In genomic region chr19:45677351-45678230, GRCh38 we compare ENCODE assay signal across 8 cellular contexts. TPM values are rescaled to one million over a fixed set of nuclear protein-coding genes. Genes with fewer than 3 reads are reported as not detected.
DNase-seq lines count a peak whose midpoint lies in the region; ATAC-seq and TF ChIP-seq lines count a peak whose summit lies in the region.

No MANE protein-coding gene starts in this region.

- no peaks in the 10 kb centered on the region for H3K9me2 ChIP-seq in HCT116 (ENCODE audit: insufficient read depth)
- no peaks in the 10 kb centered on the region for H3K9me2 ChIP-seq in OCI-LY7 (ENCODE audit: insufficient read depth, low read length)

- H3K36me3 ChIP-seq in BLaER1 treated with 17β-estradiol and CSF1 and Interleukin-3, amounts not matched to agents 10 nM and 100 nM: peaks cover 0 to 2% (median 0%) of the 10 kb centered on the region in 11 experiments; a peak in 2 of 22 replicates
- H3K36me3 ChIP-seq in HCT116 (ENCODE audit: control insufficient read depth in 1 of 2, insufficient read depth in 2 of 2, low read length in 2 of 2) (no peaks in the 10 kb centered on the region), OCI-LY7 (ENCODE audit: insufficient read depth, low read length) (no peaks in the 10 kb centered on the region), stomach (peaks cover 0 to 6% (median 2%) of the 10 kb centered on the region in 4 donors), gastroesophageal sphincter (no peaks in the 10 kb centered on the region)

- TF ChIP-seq CTCF in HCT116 (IDR thresholded peaks at IDR 0.05 in 2 of 3, conservative IDR thresholded peaks at IDR 0.05 in 1 of 3; ENCODE audit: borderline replicate concordance in 1 of 3, insufficient read depth in 1 of 3, low read depth in 2 of 3, low read length in 2 of 3) (no peak), OCI-LY7 (conservative IDR thresholded peaks at IDR 0.05; ENCODE audit: low read length) (peak; percentile 60; the same call in 1 of the 2 replicates), neural crest cell (conservative IDR thresholded peaks at IDR 0.05) (peak; percentile 44), stomach (IDR thresholded peaks at IDR 0.05) (no peak), gastroesophageal sphincter (IDR thresholded peaks at IDR 0.05) (no peak)

- no peak overlapping the region for H2AFZ ChIP-seq in HCT116 (ENCODE audit: low read depth, low read length, poor library complexity, severe bottlenecking)
- peak overlapping the region; percentile 7; the same call in 1 of the 2 replicates for H2AFZ ChIP-seq in OCI-LY7 (ENCODE audit: low read length)

- intact Hi-C loops in HCT116 (cut with micrococcal nuclease): no loop called here
- intact Hi-C loops in OCI-LY7 (cut with micrococcal nuclease; ENCODE audit: unreplicated experiment): no loop called here
- intact Hi-C loops in stomach (cut with DNase I; ENCODE audit: low total_unique reads): no loop called here

- H3K36me3 Mint-ChIP-seq in activated T-helper 17 cell treated with anti-CD3 and anti-CD28 coated beads, Interleukin-2, amount 50 U/mL, for 72 hours (ENCODE audit: low read depth): peaks cover 3% of the 10 kb centered on the region
- no peaks in the 10 kb centered on the region for H3K36me3 Mint-ChIP-seq in neural crest cell (ENCODE audit: low read depth)

- peak; percentile 86 for ATAC-seq in HCT116
- ATAC-seq in activated T-helper 17 cell treated with anti-CD3 and anti-CD28 coated beads, Interleukin-2, amount 50 U/mL, for 72 hours (replicated peaks): peak; percentile 72
- no peak for ATAC-seq in gastroesophageal sphincter

- TF ChIP-seq POLR2A in HCT116 (IDR thresholded peaks at IDR 0.05; ENCODE audit: borderline replicate concordance, extremely low read depth, insufficient read depth, insufficient read length) (no peak), stomach (IDR thresholded peaks at IDR 0.05) (no peak), gastroesophageal sphincter (IDR thresholded peaks at IDR 0.05) (no peak)

- no peak overlapping the region for H3K27ac ChIP-seq in BLaER1 treated with 17β-estradiol and CSF1 and Interleukin-3, amounts not matched to agents 10 nM and 100 nM
- H3K27ac ChIP-seq in HCT116 (ENCODE audit: low read depth, low read length): peak overlapping the region; percentile 45; the same call in 1 of the 2 replicates
- no peak overlapping the region for H3K27ac ChIP-seq in OCI-LY7 (ENCODE audit: low read depth, low read length, poor library complexity, severe bottlenecking)
- peak overlapping the region; percentile 20 to 80 (median 69) for H3K27ac ChIP-seq in stomach
- no peak overlapping the region for H3K27ac ChIP-seq in gastroesophageal sphincter

- BruUV-seq in HCT116 (replicated peaks; lab: Mats Ljungman, UMichigan) (TSS peak; percentile 44), OCI-LY7 (replicated peaks; lab: Mats Ljungman, UMichigan) (no TSS peak)

- peaks cover 0 to 25% (median 10%) of the 10 kb centered on the region in 11 experiments; a peak in 10 of 22 replicates for H4K20me1 ChIP-seq in BLaER1 treated with 17β-estradiol and CSF1 and Interleukin-3, amounts not matched to agents 10 nM and 100 nM
- H4K20me1 ChIP-seq in HCT116 (ENCODE audit: insufficient read depth): no peaks in the 10 kb centered on the region
- no peaks in the 10 kb centered on the region for H4K20me1 ChIP-seq in OCI-LY7 (ENCODE audit: insufficient read depth, low read length)

- no peak overlapping the region for H3K9ac ChIP-seq in BLaER1 treated with 17β-estradiol and CSF1 and Interleukin-3, amounts not matched to agents 10 nM and 100 nM
- H3K9ac ChIP-seq in HCT116 (ENCODE audit: low read length): peak overlapping the region; percentile 83

- no peak for TF ChIP-seq RAD21 in HCT116 (IDR thresholded peaks at IDR 0.05; ENCODE audit: low read depth)

- peak; percentile 99 for DNase-seq in HCT116 (ENCODE audit: low read depth, low spot score)
- DNase-seq in OCI-LY7 (ENCODE audit: low spot score): peak; percentile 92
- peak; percentile 37 for DNase-seq in fibroblast of peridontal ligament (ENCODE audit: extremely low read depth)
- peak; percentile 53 for DNase-seq in neural crest cell (ENCODE audit: low read depth, low spot score)
- DNase-seq in stomach: peak; percentile 97

- peak overlapping the region; percentile 51 for H3K27ac Mint-ChIP-seq in activated T-helper 17 cell treated with anti-CD3 and anti-CD28 coated beads, Interleukin-2, amount 50 U/mL, for 72 hours
- no peak overlapping the region for H3K27ac Mint-ChIP-seq in neural crest cell (ENCODE audit: unreplicated experiment)

- H3K79me2 ChIP-seq in HCT116 (ENCODE audit: insufficient read depth, low read length): no peaks in the 10 kb centered on the region
- no peaks in the 10 kb centered on the region for H3K79me2 ChIP-seq in OCI-LY7 (ENCODE audit: insufficient read depth, low read depth, low read length)

- H3K4me3 ChIP-seq in BLaER1 treated with 17β-estradiol and CSF1 and Interleukin-3, amounts not matched to agents 10 nM and 100 nM: no peak overlapping the region
- H3K4me3 ChIP-seq in HCT116 (replicated peaks in 1 of 2; ENCODE audit: low read depth in 1 of 2, low read length in 2 of 2): peak overlapping the region; percentile 68 to 75
- H3K4me3 ChIP-seq in OCI-LY7 (ENCODE audit: low read depth, low read length, poor library complexity, severe bottlenecking): peak overlapping the region; percentile 64
- H3K4me3 ChIP-seq in stomach: peak overlapping the region; percentile 46 to 52 (median 47)
- H3K4me3 ChIP-seq in gastroesophageal sphincter: peak overlapping the region in 1 of 2 donors; percentile 32

- H3K4me1 ChIP-seq in BLaER1 treated with 17β-estradiol and CSF1 and Interleukin-3, amounts not matched to agents 10 nM and 100 nM: peaks cover 12 to 28% (median 18%) of the 10 kb centered on the region in 10 experiments
- H3K4me1 ChIP-seq in HCT116 (ENCODE audit: control insufficient read depth in 1 of 2, insufficient read depth in 2 of 2, low read length in 2 of 2) (peaks cover 17 to 37% of the 10 kb centered on the region in 2 experiments), OCI-LY7 (ENCODE audit: insufficient read depth, low read length, poor library complexity, severe bottlenecking) (peaks cover 26% of the 10 kb centered on the region), stomach (peaks cover 29 to 38% (median 32%) of the 10 kb centered on the region in 4 donors), gastroesophageal sphincter (peaks cover 0 to 34% (median 8%) of the 10 kb centered on the region in 3 donors)

- H3K9me3 Mint-ChIP-seq in activated T-helper 17 cell treated with anti-CD3 and anti-CD28 coated beads, Interleukin-2, amount 50 U/mL, for 72 hours: no peaks in the 10 kb centered on the region
- H3K9me3 Mint-ChIP-seq in neural crest cell: no peaks in the 10 kb centered on the region

- POLR2A ChIA-PET in HCT116 (lab: Charles Lee): interaction anchor here (0.6 to 2.4 kb wide), 10 partner anchors 8 to 210 kb away, joined by 3 to 19 read pairs (median 4); partner anchors contain the start of genes FOSB, GIPR, QPCTL and SNRPD2
- POLR2A ChIA-PET in OCI-LY7 (lab: Charles Lee): interaction anchor here (0.7 to 2.0 kb wide), 4 partner anchors 14 to 37 kb away, joined by 3 to 9 read pairs (median 4); partner anchors contain the start of genes QPCTL and SNRPD2

- peak overlapping the region; percentile 76 for H3K4me3 Mint-ChIP-seq in activated T-helper 17 cell treated with anti-CD3 and anti-CD28 coated beads, Interleukin-2, amount 50 U/mL, for 72 hours
- peak overlapping the region; percentile 65 for H3K4me3 Mint-ChIP-seq in neural crest cell

- peaks cover 2% of the 10 kb centered on the region for H3K27me3 Mint-ChIP-seq in activated T-helper 17 cell treated with anti-CD3 and anti-CD28 coated beads, Interleukin-2, amount 50 U/mL, for 72 hours
- H3K27me3 Mint-ChIP-seq in neural crest cell (ENCODE audit: low read depth): peaks cover 81% of the 10 kb centered on the region

- RAD21 ChIA-PET in HCT116 (lab: Charles Lee; ENCODE audit: low non-redundant PET in 1 of 2, low total read pairs in 2 of 2, uncharacterized antibody in 2 of 2, unreplicated experiment in 2 of 2): interaction anchor here in 1 of 2 experiments (0.6 to 1.1 kb wide), 4 partner anchors 32 to 249 kb away, joined by 4 to 7 read pairs (median 5); partner anchors contain the start of gene MYPOP

- 3 to 6% (median 4%) methylated on average over 31 to 49 of the region's 49 CpGs for WGBS in stomach, 5 donors
- WGBS in gastroesophageal sphincter (ENCODE audit: low coverage in 1 of 2), 2 donors: 0 to 1% methylated on average over 2 to 22 of the region's 49 CpGs

- peaks cover 52 to 74% (median 68%) of the 10 kb centered on the region in 11 experiments for H3K27me3 ChIP-seq in BLaER1 treated with 17β-estradiol and CSF1 and Interleukin-3, amounts not matched to agents 10 nM and 100 nM
- H3K27me3 ChIP-seq in HCT116 (ENCODE audit: insufficient read depth, low read length): no peaks in the 10 kb centered on the region
- H3K27me3 ChIP-seq in stomach: peaks cover 9 to 64% (median 24%) of the 10 kb centered on the region in 3 donors
- peaks cover 76% of the 10 kb centered on the region for H3K27me3 ChIP-seq in gastroesophageal sphincter

- peaks cover 12% of the 10 kb centered on the region for H3K4me1 Mint-ChIP-seq in activated T-helper 17 cell treated with anti-CD3 and anti-CD28 coated beads, Interleukin-2, amount 50 U/mL, for 72 hours
- H3K4me1 Mint-ChIP-seq in neural crest cell: peaks cover 6% of the 10 kb centered on the region

- peak overlapping the region in 6 of 11 experiments; percentile 12 to 48 (median 26); a peak in 10 of 22 replicates for H3K4me2 ChIP-seq in BLaER1 treated with 17β-estradiol and CSF1 and Interleukin-3, amounts not matched to agents 10 nM and 100 nM
- H3K4me2 ChIP-seq in HCT116 (ENCODE audit: low read length) (peak overlapping the region; percentile 98), OCI-LY7 (ENCODE audit: low read length) (peak overlapping the region; percentile 83)

- TF ChIP-seq EP300 in stomach (IDR thresholded peaks at IDR 0.05): no peak
- TF ChIP-seq EP300 in gastroesophageal sphincter (IDR thresholded peaks at IDR 0.05): no peak

- H3K9me3 ChIP-seq in BLaER1 treated with 17β-estradiol and CSF1 and Interleukin-3, amounts not matched to agents 10 nM and 100 nM (replicated peaks in 1 of 11): no peaks in the 10 kb centered on the region
- H3K9me3 ChIP-seq in HCT116 (ENCODE audit: control insufficient read depth in 1 of 2, insufficient read depth in 1 of 2, low read depth in 1 of 2, low read length in 2 of 2): no peaks in the 10 kb centered on the region
- no peaks in the 10 kb centered on the region for H3K9me3 ChIP-seq in OCI-LY7 (ENCODE audit: low read length)
- H3K9me3 ChIP-seq in stomach: no peaks in the 10 kb centered on the region
- no peaks in the 10 kb centered on the region for H3K9me3 ChIP-seq in gastroesophageal sphincter

- CTCF ChIA-PET in HCT116 (lab: Charles Lee): interaction anchor here (1.0 to 2.2 kb wide), 6 partner anchors 8 to 92 kb away, joined by 3 to 22 read pairs (median 4); partner anchors contain the start of genes QPCTL, SIX5 and SNRPD2
- CTCF ChIA-PET in OCI-LY7 (lab: Charles Lee; ENCODE audit: unreplicated experiment): interaction anchor here (0.6 to 1.5 kb wide), 3 partner anchors 14 to 192 kb away, joined by 4 to 17 read pairs (median 10); partner anchors contain the start of genes QPCTL and SNRPD2

RNA-seq across cellular contexts. Expression of gene GIPR, which starts 9.6 kb away (rescaled TPM):
- 14.1 TPM for total RNA-seq in HCT116 (2021; ENCODE audit: unreplicated experiment)
- polyA plus RNA-seq in HCT116 (2012): 9.9 and 10.3 TPM in 2 replicates
- total RNA-seq in OCI-LY7 (2014; rRNA removed; shearing (Covaris generic)): 6.6 and 7.9 TPM in 2 replicates
- 23.3 and 24.6 TPM in 2 replicates for total RNA-seq in OCI-LY7 (2022)
- total RNA-seq in activated T-helper 17 cell treated with anti-CD3 and anti-CD28 coated beads, Interleukin-2, amount 50 U/mL, for 72 hours: 10 to 100 TPM in 1 of 2 donors, 1 to 10 TPM in 1; 7.5 to 32.3 TPM
- 0.96 and 1.0 TPM in 2 replicates for total RNA-seq in neural crest cell
- 10 to 100 TPM in 3 of 5 donors, 1 to 10 TPM in 2; 5.1 to 44.9 (median 11.9) TPM for total RNA-seq in stomach
- 1 to 10 TPM; 1.9 to 2.4 (median 2.1) TPM for polyA plus RNA-seq in stomach
- under 1 TPM in 1 of 4 donors, not detected in 3; 0.54 TPM for total RNA-seq in gastroesophageal sphincter

RNA-seq across cellular contexts. Expression of gene SNRPD2, which starts 14.2 kb away (rescaled TPM):
- total RNA-seq in HCT116 (2021; ENCODE audit: unreplicated experiment): 927 TPM
- 945 and 1,044 TPM in 2 replicates for polyA plus RNA-seq in HCT116 (2012)
- 774 and 848 TPM in 2 replicates for total RNA-seq in OCI-LY7 (2014; rRNA removed; shearing (Covaris generic))
- total RNA-seq in OCI-LY7 (2022): 518 and 523 TPM in 2 replicates
- 100 to 1,000 TPM; 544 to 752 TPM for total RNA-seq in activated T-helper 17 cell treated with anti-CD3 and anti-CD28 coated beads, Interleukin-2, amount 50 U/mL, for 72 hours
- 635 and 666 TPM in 2 replicates for total RNA-seq in neural crest cell
- 100 to 1,000 TPM in 3 of 5 donors, 10 to 100 TPM in 2; 79.9 to 217 (median 127) TPM for total RNA-seq in stomach
- polyA plus RNA-seq in stomach: 100 to 1,000 TPM; 378 to 511 (median 467) TPM
- 100 to 1,000 TPM; 113 to 201 (median 152) TPM for total RNA-seq in gastroesophageal sphincter

RNA-seq across cellular contexts. Expression of gene QPCTL, which starts 14.9 kb away (rescaled TPM):
- total RNA-seq in HCT116 (2021; ENCODE audit: unreplicated experiment): 19.5 TPM
- polyA plus RNA-seq in HCT116 (2012): 17.9 and 23.5 TPM in 2 replicates
- total RNA-seq in OCI-LY7 (2014; rRNA removed; shearing (Covaris generic)): 15.7 and 24.8 TPM in 2 replicates
- 25.1 and 26.3 TPM in 2 replicates for total RNA-seq in OCI-LY7 (2022)
- 10 to 100 TPM; 13.6 to 15.5 TPM for total RNA-seq in activated T-helper 17 cell treated with anti-CD3 and anti-CD28 coated beads, Interleukin-2, amount 50 U/mL, for 72 hours
- 11.4 and 11.8 TPM in 2 replicates for total RNA-seq in neural crest cell
- total RNA-seq in stomach: 10 to 100 TPM in 2 of 5 donors, 1 to 10 TPM in 3; 5.8 to 33.6 (median 7.6) TPM
- polyA plus RNA-seq in stomach: 1 to 10 TPM; 1.7 to 7.0 (median 4.2) TPM
- 1 to 10 TPM; 2.7 to 6.6 (median 4.2) TPM for total RNA-seq in gastroesophageal sphincter

RNA-seq across cellular contexts. Expression of gene EML2, which starts 38.4 kb away (rescaled TPM):
- total RNA-seq in HCT116 (2021; ENCODE audit: unreplicated experiment) (131 TPM), OCI-LY7 (2022) (47.5 and 52.5 TPM in 2 replicates), neural crest cell (15.0 and 20.2 TPM in 2 replicates), stomach (100 to 1,000 TPM in 2 of 5 donors, 10 to 100 TPM in 3; 17.8 to 387 (median 33.8) TPM), gastroesophageal sphincter (10 to 100 TPM; 18.3 to 29.2 (median 18.9) TPM)
- polyA plus RNA-seq in HCT116 (2012): 132 and 168 TPM in 2 replicates
- 23.6 and 26.1 TPM in 2 replicates for total RNA-seq in OCI-LY7 (2014; rRNA removed; shearing (Covaris generic))
- 100 to 1,000 TPM; 117 to 184 TPM for total RNA-seq in activated T-helper 17 cell treated with anti-CD3 and anti-CD28 coated beads, Interleukin-2, amount 50 U/mL, for 72 hours
- polyA plus RNA-seq in stomach: 10 to 100 TPM; 28.6 to 53.0 (median 31.8) TPM

RNA-seq across cellular contexts. Expression of gene FBXO46, which starts 53.1 kb away (rescaled TPM):
- total RNA-seq in HCT116 (2021; ENCODE audit: unreplicated experiment): 31.7 TPM
- 11.7 and 16.2 TPM in 2 replicates for polyA plus RNA-seq in HCT116 (2012)
- 23.9 and 27.5 TPM in 2 replicates for total RNA-seq in OCI-LY7 (2014; rRNA removed; shearing (Covaris generic))
- total RNA-seq in OCI-LY7 (2022): 31.7 and 32.2 TPM in 2 replicates
- 10 to 100 TPM; 39.4 to 44.3 TPM for total RNA-seq in activated T-helper 17 cell treated with anti-CD3 and anti-CD28 coated beads, Interleukin-2, amount 50 U/mL, for 72 hours
- total RNA-seq in neural crest cell: 27.2 and 30.3 TPM in 2 replicates
- 10 to 100 TPM in 3 of 5 donors, 1 to 10 TPM in 2; 4.0 to 61.7 (median 12.3) TPM for total RNA-seq in stomach
- 10 to 100 TPM in 1 of 3 donors, 1 to 10 TPM in 2; 6.3 to 10.1 (median 7.9) TPM for polyA plus RNA-seq in stomach
- total RNA-seq in gastroesophageal sphincter: 10 to 100 TPM; 12.1 to 20.5 (median 14.9) TPM

Comparison
In these comparisons a context has a peak if more than half of its experiments do, and no peak if none do; other contexts are left out.
1. H3K27ac ChIP-seq: peak in HCT116 (single experiment) and stomach (5 of 5); none in BLaER1 treated with 17β-estradiol and CSF1 and Interleukin-3, amounts not matched to agents 10 nM and 100 nM (0 of 11), OCI-LY7 (single experiment) and gastroesophageal sphincter (0 of 4).
2. H3K4me2 ChIP-seq: peak in every context shown above with its lines; median percentile 98 in HCT116; 83 in OCI-LY7; 26 in BLaER1 treated with 17β-estradiol and CSF1 and Interleukin-3, amounts not matched to agents 10 nM and 100 nM.
3. H3K4me3 ChIP-seq: peak in HCT116 (2 of 2), OCI-LY7 (single experiment) and stomach (4 of 4); none in BLaER1 treated with 17β-estradiol and CSF1 and Interleukin-3, amounts not matched to agents 10 nM and 100 nM (0 of 10).
4. DNase-seq: peak in every context shown above with its lines; median percentile 99 in HCT116; 97 in stomach; 92 in OCI-LY7; 53 in neural crest cell; 37 in fibroblast of peridontal ligament.
5. CTCF ChIP-seq: peak in OCI-LY7 (single experiment) and neural crest cell (single experiment); none in HCT116 (0 of 3), stomach (0 of 7) and gastroesophageal sphincter (0 of 4).